In genomic region chr3:48058089-48058488, GRCh38 we compare ENCODE assay signal across 17 cellular contexts. TPM values are rescaled to one million over a fixed set of nuclear protein-coding genes. Genes with fewer than 3 reads are reported as not detected.
DNase-seq lines count a peak whose midpoint lies in the region; ATAC-seq, FAIRE-seq and TF ChIP-seq lines count a peak whose summit lies in the region.
"Had no signal": no experiment of that assay in that cellular context is flagged by ENCODE, and none has a peak within 500 bp of the region (broad histone marks: within the 10 kb centered on the region; RNA-seq: fewer than 3 reads in every experiment).

No MANE protein-coding gene starts in this region.

- CTCF ChIA-PET in endothelial cell of umbilical vein (lab: Charles Lee) = no interaction called here

- H3K36me3 ChIP-seq in SK-N-MC (ENCODE audit: insufficient read depth, low read length) = peaks cover under 1% of the 10 kb centered on the region; the same call in 1 of the 2 replicates
- no peaks in the 10 kb centered on the region for H3K36me3 ChIP-seq in endothelial cell of umbilical vein (ENCODE audit: control insufficient read depth in 2 of 2, extremely low read depth in 1 of 2, insufficient read depth in 2 of 2, low read length in 2 of 2)
- no peaks in the 10 kb centered on the region for H3K36me3 ChIP-seq in gastrocnemius medialis

- intact Hi-C loops in endothelial cell of umbilical vein (cut with micrococcal nuclease) (no loop called here), gastrocnemius medialis (cut with DNase I; ENCODE audit: low total_unique reads) (no loop called here)

- no peak for FAIRE-seq in endothelial cell of umbilical vein (lab: Jason Lieb, UNC)
- FAIRE-seq: bronchial epithelial cell, GM19239 had no signal

- TF ChIP-seq POLR2A in endothelial cell of umbilical vein (IDR thresholded peaks at IDR 0.05; ENCODE audit: low read depth, low read length) = no peak
- no peak for TF ChIP-seq POLR2A in gastrocnemius medialis (IDR thresholded peaks at IDR 0.05)

- H3K9ac ChIP-seq in SK-N-MC (ENCODE audit: insufficient read length) (no peak overlapping the region), endothelial cell of umbilical vein (replicated peaks; ENCODE audit: extremely low read depth, insufficient read depth, low read length) (no peak overlapping the region)
- H3K9ac ChIP-seq: BLaER1 treated with 17β-estradiol and CSF1 and Interleukin-3, amounts not matched to agents 10 nM and 100 nM had no signal

- H3K27ac ChIP-seq in SK-N-MC (peak overlapping the region; percentile 13; the same call in 1 of the 2 replicates), endothelial cell of umbilical vein (ENCODE audit: insufficient read depth, low read depth, low read length) (no peak overlapping the region), gastrocnemius medialis (peak overlapping the region; percentile 25 to 75 (median 64))
- H3K27ac ChIP-seq: BLaER1 treated with 17β-estradiol and CSF1 and Interleukin-3, amounts not matched to agents 10 nM and 100 nM; SJCRH30 had no signal

- H3K79me2 ChIP-seq in endothelial cell of umbilical vein (ENCODE audit: control insufficient read depth, insufficient read depth, low read length) = peaks cover 59% of the 10 kb centered on the region

- dilution Hi-C loops in endothelial cell of umbilical vein (cut with MboI; ENCODE audit: extremely low pct_ligation_motif_present, low sequenced_read_pairs) = no loop called here

- H4K20me1 ChIP-seq in endothelial cell of umbilical vein (replicated peaks; ENCODE audit: control insufficient read depth, extremely low read depth, insufficient read depth, low read length) = peaks cover 8% of the 10 kb centered on the region

- peak; percentile 34 for DNase-seq in ELR (ENCODE audit: low read depth)
- DNase-seq in SK-N-MC (ENCODE audit: low read depth, low spot score) = no peak
- peak; percentile 16 for DNase-seq in endothelial cell of umbilical vein (ENCODE audit: low read depth, low spot score)
- DNase-seq in gastrocnemius medialis = no peak
- no peak for DNase-seq in central memory CD4-positive, alpha-beta T cell
- DNase-seq in NCI-H526 treated with DMSO at 0.1 percent for 48 hours (lab: John Stamatoyannopoulos, UW) = no peak
- DNase-seq: head of caudate nucleus; NCI-H1417; SJCRH30; stimulated activated CD4-positive, alpha-beta T cell treated with anti-CD3 and anti-CD28 coated beads, Interleukin-1b, Interleukin-23, amount 100 ng/mL, for 48 hours; stimulated activated naive CD8-positive, alpha-beta T cell treated with anti-CD3 and anti-CD28 coated beads, Interleukin-15, amount 100 ng/mL, for 72 hours had no signal

- ATAC-seq in gastrocnemius medialis = no peak
- ATAC-seq in GM18511 (IDR thresholded peaks at IDR 0.05; ENCODE audit: unreplicated experiment) = no peak
- ATAC-seq: GM23338; sciatic nerve; stimulated activated naive CD8-positive, alpha-beta T cell treated with anti-CD3 and anti-CD28 coated beads, Interleukin-15, amount 100 ng/mL, for 72 hours had no signal

- in situ Hi-C loops in gastrocnemius medialis (cut with MboI; ENCODE audit: low sequenced_read_pairs in 4 of 4) = no loop called here

- no peaks in the 10 kb centered on the region for H3K4me1 ChIP-seq in endothelial cell of umbilical vein (ENCODE audit: control insufficient read depth, extremely low read depth, insufficient read depth, low read length)
- peaks cover 25 to 34% of the 10 kb centered on the region in 2 donors for H3K4me1 ChIP-seq in gastrocnemius medialis
- H3K4me1 ChIP-seq: SJCRH30 had no signal

- H3K27me3 ChIP-seq in endothelial cell of umbilical vein (ENCODE audit: control insufficient read depth in 2 of 2, insufficient read depth in 2 of 2, low read length in 2 of 2) (no peaks in the 10 kb centered on the region), gastrocnemius medialis (no peaks in the 10 kb centered on the region)
- H3K27me3 ChIP-seq: BLaER1 treated with 17β-estradiol and CSF1 and Interleukin-3, amounts not matched to agents 10 nM and 100 nM; SJCRH30 had no signal

- POLR2A ChIA-PET in endothelial cell of umbilical vein (lab: Charles Lee) = no interaction called here

- no peaks in the 10 kb centered on the region for H3K9me3 ChIP-seq in SK-N-MC (ENCODE audit: low read depth, low read length)
- no peaks in the 10 kb centered on the region for H3K9me3 ChIP-seq in endothelial cell of umbilical vein (replicated peaks; ENCODE audit: control insufficient read depth, insufficient read depth, low read length)
- H3K9me3 ChIP-seq in gastrocnemius medialis = no peaks in the 10 kb centered on the region
- H3K9me3 ChIP-seq: SJCRH30 had no signal

- TF ChIP-seq CTCF in endothelial cell of umbilical vein (IDR thresholded peaks at IDR 0.05; ENCODE audit: extremely low read depth in 1 of 2, insufficient read depth in 1 of 2, low read depth in 1 of 2, low read length in 2 of 2) (no peak), gastrocnemius medialis (IDR thresholded peaks at IDR 0.05 in 4 of 5, conservative IDR thresholded peaks at IDR 0.05 in 1 of 5) (no peak)

- H3K9me1 ChIP-seq in endothelial cell of umbilical vein (replicated peaks; ENCODE audit: control insufficient read depth, extremely low read depth, insufficient read depth, low read length) = no peaks in the 10 kb centered on the region

- H3K4me3 ChIP-seq in SK-N-MC = no peak overlapping the region
- H3K4me3 ChIP-seq in endothelial cell of umbilical vein (replicated peaks in 1 of 3; ENCODE audit: insufficient read depth in 1 of 3, low read depth in 1 of 3, low read length in 3 of 3) = no peak overlapping the region
- peak overlapping the region in 1 of 4 donors; percentile 1 for H3K4me3 ChIP-seq in gastrocnemius medialis
- H3K4me3 ChIP-seq: BLaER1 treated with 17β-estradiol and CSF1 and Interleukin-3, amounts not matched to agents 10 nM and 100 nM; GM23338; SJCRH30 had no signal

- H3K4me2 ChIP-seq in endothelial cell of umbilical vein (ENCODE audit: insufficient read depth, low read length) = no peak overlapping the region
- H3K4me2 ChIP-seq: GM23338 had no signal

- BruUV-seq in endothelial cell of umbilical vein (replicated peaks; lab: Mats Ljungman, UMichigan) = no TSS peak

- no peak overlapping the region for H2AFZ ChIP-seq in endothelial cell of umbilical vein (ENCODE audit: low read depth, low read length)
- H2AFZ ChIP-seq: GM23338 had no signal

TF ChIP-seq in endothelial cell of umbilical vein, 7 proteins besides CTCF, POLR2A, EP300 and RAD21:
- no peak for TF ChIP-seq GATA2 (IDR thresholded peaks at IDR 0.05; ENCODE audit: insufficient read depth, insufficient read length, low read depth, low read length)
- TF ChIP-seq MYC (IDR thresholded peaks at IDR 0.05; ENCODE audit: low read depth, low read length) = no peak
- peak; percentile 12 for TF ChIP-seq JUN (IDR thresholded peaks at IDR 0.05; ENCODE audit: borderline replicate concordance, insufficient read depth, insufficient read length, low read depth)
- TF ChIP-seq POLR2AphosphoS5 (IDR thresholded peaks at IDR 0.05; ENCODE audit: insufficient read depth, low read depth, low read length) = no peak
- no peak for TF ChIP-seq FOS (IDR thresholded peaks at IDR 0.05; ENCODE audit: borderline replicate concordance, insufficient read depth, low read length)

RNA-seq across cellular contexts. Expression of gene MAP4, which starts 41.9 kb away (rescaled TPM):
- total RNA-seq in endothelial cell of umbilical vein (277 and 290 TPM in 2 replicates), gastrocnemius medialis (100 to 1,000 TPM; 597 to 976 (median 687) TPM)
- 112 and 121 TPM in 2 replicates for polyA plus RNA-seq in endothelial cell of umbilical vein
- 118 and 125 TPM in 2 replicates for polyA plus RNA-seq in endothelial cell of umbilical vein (2011; cell fraction: cytosol; rRNA removed)
- 195 and 265 TPM in 2 replicates for polyA plus RNA-seq in endothelial cell of umbilical vein (2011; cell fraction: nucleus; rRNA removed)
- 207 and 224 TPM in 2 replicates for polyA plus RNA-seq in endothelial cell of umbilical vein (2012)
- 123 and 132 TPM in 2 replicates for polyA minus RNA-seq in endothelial cell of umbilical vein
- 54.0 TPM for polyA minus RNA-seq in endothelial cell of umbilical vein (2011; cell fraction: cytosol; rRNA and poly(A)+ RNA removed)
- 94.7 and 123 TPM in 2 replicates for polyA minus RNA-seq in endothelial cell of umbilical vein (2011; cell fraction: nucleus; rRNA and poly(A)+ RNA removed)

Comparison
In these comparisons a context has a peak if more than half of its experiments do, and no peak if none do; other contexts are left out.
1. DNase-seq: peak in ELR (single experiment) and endothelial cell of umbilical vein (single experiment); none in SK-N-MC (single experiment), gastrocnemius medialis (0 of 2), central memory CD4-positive, alpha-beta T cell (single experiment) and NCI-H526 treated with DMSO at 0.1 percent for 48 hours (single experiment).